ENCODE assay signal across 17 cellular contexts in the genomic region with DNA sequence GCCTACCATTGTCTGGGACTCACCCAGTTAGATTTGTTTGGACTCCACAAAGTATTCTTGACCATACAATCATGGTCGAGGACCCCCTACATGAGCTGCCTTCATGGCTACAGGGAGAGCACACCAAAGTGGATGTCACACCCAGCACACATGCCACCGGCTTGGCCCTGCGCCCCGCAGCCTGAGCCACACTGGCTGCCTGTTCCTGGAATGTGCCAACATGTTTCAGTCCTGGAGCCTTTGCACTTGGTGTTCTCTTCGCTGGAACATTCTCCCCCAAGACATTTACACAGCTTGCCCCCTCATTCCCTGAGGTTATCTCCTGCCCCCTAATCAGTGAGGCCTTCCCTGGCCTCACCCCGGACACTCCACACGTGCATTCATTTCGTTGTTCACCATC. TPM values are rescaled to one million over a fixed set of nuclear protein-coding genes. Genes with fewer than 3 reads are reported as not detected.
DNase-seq lines count a peak whose midpoint lies in the region; ATAC-seq and TF ChIP-seq lines count a peak whose summit lies in the region.
"Had no signal": no experiment of that assay in that cellular context is flagged by ENCODE, and none has a peak within 500 bp of the region (broad histone marks: within the 10 kb centered on the region; RNA-seq: fewer than 3 reads in every experiment).

No MANE protein-coding gene starts in this region.

- no peak for TF ChIP-seq EP300 in SK-N-SH (IDR thresholded peaks at IDR 0.05; ENCODE audit: borderline replicate concordance in 1 of 2, low read depth in 1 of 2, low read length in 1 of 2)

- no peaks in the 10 kb centered on the region for H3K4me1 Mint-ChIP-seq in type B pancreatic cell (ENCODE audit: unreplicated experiment)
- peaks cover 0 to 4% (median 2%) of the 10 kb centered on the region in 4 donors for H3K4me1 Mint-ChIP-seq in CD4-positive, alpha-beta memory T cell

- ATAC-seq in SK-N-SH treated with all-trans-retinoic acid at 6 μM for 48 hours (no peak), heart right ventricle (peak; percentile 78 to 96 (median 90)), HG02798 (IDR thresholded peaks at IDR 0.05; ENCODE audit: poor library complexity, unreplicated experiment) (no peak)
- ATAC-seq: T-cell had no signal

- peak; percentile 15 for DNase-seq in SK-N-SH
- DNase-seq in heart right ventricle, result peak; percentile 55 to 71
- DNase-seq in type B pancreatic cell (ENCODE audit: extremely low spot score, unreplicated experiment), result no peak
- DNase-seq in T1000 (lab: John Stamatoyannopoulos, UW), result no peak
- no peak for DNase-seq in CD4-positive, alpha-beta memory T cell
- DNase-seq: activated CD4-positive, alpha-beta T cell treated with anti-CD3 and anti-CD28 coated beads, Interleukin-2, amount 10 ng/mL, durations not matched to agents 7 days and 5 days; activated naive CD4-positive, alpha-beta T cell; cerebellar nuclear complex; GM23248; NCI-H2227 treated with DMSO at 0.1 percent for 48 hours; ovary; stimulated activated CD8-positive, alpha-beta memory T cell treated with anti-CD3 and anti-CD28 coated beads, Interleukin-4, amount 100 ng/mL, for 48 hours; T-cell had no signal

- POLR2A ChIA-PET in SK-N-SH (lab: Yijun Ruan, JAX), result no interaction called here
- POLR2A ChIA-PET in CD4-positive, alpha-beta memory T cell (lab: Charles Lee; ENCODE audit: partially characterized antibody), result no interaction called here

- H3K9me3 Mint-ChIP-seq in type B pancreatic cell, result no peaks in the 10 kb centered on the region
- H3K9me3 Mint-ChIP-seq in CD4-positive, alpha-beta memory T cell, result no peaks in the 10 kb centered on the region
- H3K9me3 Mint-ChIP-seq: activated CD4-positive, alpha-beta T cell treated with anti-CD3 and anti-CD28 coated beads, Interleukin-2, amount 10 ng/mL, durations not matched to agents 7 days and 5 days; T-cell had no signal

- H3K9ac ChIP-seq in SK-N-SH, result no peak overlapping the region
- H3K9ac ChIP-seq in mucosa of rectum (ENCODE audit: low read depth in 1 of 2, low read length in 2 of 2), result peak overlapping the region; percentile 14 to 66
- H3K9ac ChIP-seq: GM23248 had no signal

- CTCF ChIA-PET in SK-N-SH (lab: Yijun Ruan, JAX), result no interaction called here
- CTCF ChIA-PET in CD4-positive, alpha-beta memory T cell (lab: Charles Lee; ENCODE audit: partially characterized antibody), result no interaction called here

- no peak overlapping the region for H3K4me3 Mint-ChIP-seq in type B pancreatic cell
- no peak overlapping the region for H3K4me3 Mint-ChIP-seq in CD4-positive, alpha-beta memory T cell
- H3K4me3 Mint-ChIP-seq: activated CD4-positive, alpha-beta T cell treated with anti-CD3 and anti-CD28 coated beads, Interleukin-2, amount 10 ng/mL, durations not matched to agents 7 days and 5 days; T-cell had no signal

- H3K4me3 ChIP-seq in SK-N-SH (ENCODE audit: low read depth in 2 of 2, low read length in 1 of 2), result no peak overlapping the region
- no peak overlapping the region for H3K4me3 ChIP-seq in heart right ventricle
- peak overlapping the region in 1 of 2 donors; percentile 12 for H3K4me3 ChIP-seq in mucosa of rectum (ENCODE audit: low read length in 2 of 2)
- H3K4me3 ChIP-seq in CD4-positive, alpha-beta memory T cell (ENCODE audit: low read length in 2 of 2), result no peak overlapping the region
- H3K4me3 ChIP-seq: GM23248, ovary, suprapubic skin had no signal

- 95% methylated on average over 8 of the region's 8 CpGs for WGBS in SK-N-SH (ENCODE audit: low lambda C conversion rate)
- WGBS in heart right ventricle, 2 donors, result 37 to 59% methylated on average over 8 of the region's 8 CpGs

- H2AFZ ChIP-seq in SK-N-SH (ENCODE audit: low read depth), result no peak overlapping the region
- H2AFZ ChIP-seq: GM23248 had no signal

- H3K27ac ChIP-seq in SK-N-SH (ENCODE audit: low read depth in 2 of 2, low read length in 1 of 2) (no peak overlapping the region), heart right ventricle (peak overlapping the region in 9 of 10 donors; percentile 58 to 82 (median 74)), mucosa of rectum (ENCODE audit: low read depth in 2 of 2, low read length in 2 of 2) (peak overlapping the region; percentile 82 to 90)
- no peak overlapping the region for H3K27ac ChIP-seq in CD4-positive, alpha-beta memory T cell (ENCODE audit: low read depth, low read length)
- H3K27ac ChIP-seq: GM23248, suprapubic skin had no signal

- H3K27me3 Mint-ChIP-seq in type B pancreatic cell, result no peaks in the 10 kb centered on the region
- no peaks in the 10 kb centered on the region for H3K27me3 Mint-ChIP-seq in CD4-positive, alpha-beta memory T cell
- H3K27me3 Mint-ChIP-seq: activated CD4-positive, alpha-beta T cell treated with anti-CD3 and anti-CD28 coated beads, Interleukin-2, amount 10 ng/mL, durations not matched to agents 7 days and 5 days; T-cell had no signal

- H3K9me3 ChIP-seq in SK-N-SH, result no peaks in the 10 kb centered on the region
- H3K9me3 ChIP-seq in heart right ventricle, result no peaks in the 10 kb centered on the region
- H3K9me3 ChIP-seq in mucosa of rectum (ENCODE audit: control insufficient read depth in 2 of 2, low read length in 2 of 2), result no peaks in the 10 kb centered on the region
- H3K9me3 ChIP-seq in CD4-positive, alpha-beta memory T cell (ENCODE audit: control insufficient read depth in 1 of 2, low read length in 2 of 2), result no peaks in the 10 kb centered on the region
- H3K9me3 ChIP-seq: ovary, suprapubic skin had no signal

- H3K27ac Mint-ChIP-seq in type B pancreatic cell, result peak overlapping the region; percentile 64
- peak overlapping the region in 1 of 7 donors; percentile 23 for H3K27ac Mint-ChIP-seq in CD4-positive, alpha-beta memory T cell
- H3K27ac Mint-ChIP-seq: T-cell had no signal

- H3F3A ChIP-seq in SK-N-SH (replicated peaks; ENCODE audit: insufficient read depth), result no peaks in the 10 kb centered on the region

- TF ChIP-seq CTCF in SK-N-SH (IDR thresholded peaks at IDR 0.05) (no peak), heart right ventricle (IDR thresholded peaks at IDR 0.05) (no peak), type B pancreatic cell (conservative IDR thresholded peaks at IDR 0.05) (no peak)

- no peak for TF ChIP-seq RAD21 in SK-N-SH (IDR thresholded peaks at IDR 0.05; ENCODE audit: low read length)

- peaks cover 9% of the 10 kb centered on the region for H3K36me3 Mint-ChIP-seq in type B pancreatic cell
- H3K36me3 Mint-ChIP-seq in CD4-positive, alpha-beta memory T cell, result peaks cover 19 to 23% of the 10 kb centered on the region in 2 donors

- H3K9me2 ChIP-seq in SK-N-SH, result no peaks in the 10 kb centered on the region

- intact Hi-C loops in heart right ventricle (cut with DNase I), result loop anchor here in 1 of 10 donors (5.0 kb wide), 1 partner anchor 41 kb away; no protein-coding TSS in a partner anchor
- intact Hi-C loops in CD4-positive, alpha-beta memory T cell (cut with micrococcal nuclease), result no loop called here

- H3K4me2 ChIP-seq in SK-N-SH, result no peak overlapping the region

- no peaks in the 10 kb centered on the region for H4K20me1 ChIP-seq in SK-N-SH (ENCODE audit: insufficient read depth)

- H3K36me3 ChIP-seq in SK-N-SH (replicated peaks in 1 of 2; ENCODE audit: control insufficient read depth in 1 of 2, insufficient read depth in 2 of 2, low read length in 1 of 2) (peaks cover 0 to 14% of the 10 kb centered on the region in 2 experiments), heart right ventricle (peaks cover 0 to 51% (median 15%) of the 10 kb centered on the region in 9 donors), mucosa of rectum (ENCODE audit: control insufficient read depth in 2 of 2, insufficient read depth in 2 of 2, low read length in 2 of 2) (peaks cover 13 to 15% of the 10 kb centered on the region in 2 donors)
- peaks cover 3% of the 10 kb centered on the region for H3K36me3 ChIP-seq in CD4-positive, alpha-beta memory T cell (ENCODE audit: insufficient read depth, low read length)
- H3K36me3 ChIP-seq: ovary had no signal

- H3K4me1 ChIP-seq in SK-N-SH (ENCODE audit: control insufficient read depth in 1 of 2, insufficient read depth in 2 of 2, low read depth in 1 of 2, low read length in 1 of 2) (peaks cover 0 to 8% of the 10 kb centered on the region in 2 experiments; a peak in 1 of 4 replicates), heart right ventricle (peaks cover under 1 to 39% (median 30%) of the 10 kb centered on the region in 9 donors), mucosa of rectum (ENCODE audit: control insufficient read depth in 2 of 2, insufficient read depth in 2 of 2, low read length in 2 of 2) (peaks cover 37 to 44% of the 10 kb centered on the region in 2 donors)
- no peaks in the 10 kb centered on the region for H3K4me1 ChIP-seq in CD4-positive, alpha-beta memory T cell (ENCODE audit: insufficient read depth, low read length)
- H3K4me1 ChIP-seq: suprapubic skin had no signal

- H3K27me3 ChIP-seq in SK-N-SH (ENCODE audit: insufficient read depth) (no peaks in the 10 kb centered on the region), heart right ventricle (no peaks in the 10 kb centered on the region), mucosa of rectum (ENCODE audit: control insufficient read depth in 2 of 2, insufficient read depth in 2 of 2, low read length in 2 of 2) (no peaks in the 10 kb centered on the region)
- H3K27me3 ChIP-seq in CD4-positive, alpha-beta memory T cell (ENCODE audit: insufficient read depth, low read length), result no peaks in the 10 kb centered on the region
- H3K27me3 ChIP-seq: ovary, suprapubic skin had no signal

- no peaks in the 10 kb centered on the region for H3K79me2 ChIP-seq in SK-N-SH (ENCODE audit: insufficient read depth)

TF ChIP-seq in SK-N-SH treated with all-trans-retinoic acid at 6 μM for 48 hours, 23 proteins besides CTCF, POLR2A, EP300 and RAD21:
- TF ChIP-seq ZNF70 (CRISPR knock-in tag; IDR thresholded peaks at IDR 0.05), result no peak

RNA-seq across cellular contexts. Expression of a gene that starts 45.9 kb away (rescaled TPM):
- polyA plus RNA-seq in SK-N-SH (2012; rRNA removed), result 4.5 TPM in 2 replicates
- polyA plus RNA-seq in SK-N-SH (2012; cell fraction: cytosol; rRNA removed), result 4.1 and 4.4 TPM in 2 replicates
- polyA plus RNA-seq in SK-N-SH (2012; cell fraction: nucleus; rRNA removed), result 5.8 and 6.8 TPM in 2 replicates
- total RNA-seq in heart right ventricle, result 10 to 100 TPM; 69.0 to 89.5 (median 81.1) TPM
- 10 to 100 TPM; 15.5 to 20.3 TPM for polyA plus RNA-seq in heart right ventricle
- 22.7 and 22.9 TPM in 2 replicates for total RNA-seq in type B pancreatic cell (ENCODE audit: low replicate concordance)
- total RNA-seq in CD4-positive, alpha-beta memory T cell, result 10 to 100 TPM; 21.3 to 23.2 TPM
- 1 to 10 TPM in 1 of 2 donors, under 1 TPM in 1; 0.91 to 5.8 TPM for polyA plus RNA-seq in CD4-positive, alpha-beta memory T cell

RNA-seq across cellular contexts. Expression of a gene that starts 53.8 kb away (rescaled TPM):
- polyA plus RNA-seq in SK-N-SH (2012; rRNA removed) (25.3 and 29.0 TPM in 2 replicates), heart right ventricle (10 to 100 TPM in 1 of 2 donors, 1 to 10 TPM in 1; 7.7 to 12.7 TPM)
- polyA plus RNA-seq in SK-N-SH (2012; cell fraction: cytosol; rRNA removed), result 14.3 and 15.7 TPM in 2 replicates
- 62.8 and 66.9 TPM in 2 replicates for polyA plus RNA-seq in SK-N-SH (2012; cell fraction: nucleus; rRNA removed)
- total RNA-seq in heart right ventricle (10 to 100 TPM in 1 of 10 donors, 1 to 10 TPM in 9; 6.3 to 10.4 (median 7.5) TPM), type B pancreatic cell (ENCODE audit: low replicate concordance) (10.8 and 12.9 TPM in 2 replicates)
- total RNA-seq in CD4-positive, alpha-beta memory T cell, result 10 to 100 TPM; 10.3 to 11.5 TPM
- polyA plus RNA-seq in CD4-positive, alpha-beta memory T cell, result 10 to 100 TPM; 17.0 to 31.5 TPM

Comparison
In these comparisons a context has a peak if more than half of its experiments do, and no peak if none do; other contexts are left out.
1. DNase-seq: peak in SK-N-SH (single experiment) and heart right ventricle (2 of 2); none in type B pancreatic cell (single experiment), T1000 (single experiment) and CD4-positive, alpha-beta memory T cell (0 of 5).
2. H3K27ac ChIP-seq: peak in heart right ventricle (9 of 10) and mucosa of rectum (2 of 2); none in SK-N-SH (0 of 2) and CD4-positive, alpha-beta memory T cell (single experiment).
3. ATAC-seq: peak in heart right ventricle (8 of 8); none in SK-N-SH treated with all-trans-retinoic acid at 6 μM for 48 hours (single experiment) and HG02798 (single experiment).